ENCODE assay signal across 16 cellular contexts in genomic region chr14:58288106-58288792, GRCh38. TPM values are rescaled to one million over a fixed set of nuclear protein-coding genes. Genes with fewer than 3 reads are reported as not detected.
A peak's percentile ranks its signal among the peaks of the same experiment; 100 is the strongest.
DNase-seq lines count a peak whose midpoint lies in the region; ATAC-seq and TF ChIP-seq lines count a peak whose summit lies in the region.
"Had no signal": no experiment of that assay in that cellular context is flagged by ENCODE, and none has a peak within 500 bp of the region (broad histone marks: within the 10 kb centered on the region; RNA-seq: fewer than 3 reads in every experiment).

No MANE protein-coding gene starts in this region.

- H3K4me3 ChIP-seq in SK-N-SH (ENCODE audit: low read depth in 2 of 2, low read length in 1 of 2) (no peak overlapping the region), neural progenitor cell (no peak overlapping the region)
- H3K4me3 ChIP-seq: Peyer's patch, sigmoid colon, tibial artery had no signal

- H3K4me1 ChIP-seq in SK-N-SH (ENCODE audit: control insufficient read depth in 1 of 2, insufficient read depth in 2 of 2, low read depth in 1 of 2, low read length in 1 of 2) (peaks cover 3 to 9% of the 10 kb centered on the region in 2 experiments; a peak in 3 of 4 replicates), neural progenitor cell (no peaks in the 10 kb centered on the region)
- H3K4me1 ChIP-seq: Peyer's patch had no signal

- H3K9ac ChIP-seq in SK-N-SH (no peak overlapping the region), neural progenitor cell (no peak overlapping the region)

- intact Hi-C loops in activated CD4-positive, alpha-beta T cell treated with anti-CD3 and anti-CD28 coated beads, Interleukin-2, amount 10 ng/mL, durations not matched to agents 24 days and 14 days (cut with micrococcal nuclease) = no loop called here

- peaks cover 27% of the 10 kb centered on the region for H4K20me1 ChIP-seq in SK-N-SH (ENCODE audit: insufficient read depth)
- H4K20me1 ChIP-seq in neural progenitor cell (ENCODE audit: low read depth) = peaks cover 41% of the 10 kb centered on the region

- H3K9me3 Mint-ChIP-seq in activated CD4-positive, alpha-beta T cell treated with anti-CD3 and anti-CD28 coated beads, Interleukin-2, amount 10 ng/mL, durations not matched to agents 24 days and 14 days = no peaks in the 10 kb centered on the region
- no peaks in the 10 kb centered on the region for H3K9me3 Mint-ChIP-seq in neural progenitor cell

- CTCF ChIA-PET in SK-N-SH (lab: Yijun Ruan, JAX) = no interaction called here

- TF ChIP-seq RAD21 in SK-N-SH (IDR thresholded peaks at IDR 0.05; ENCODE audit: low read length) = no peak

- no peaks in the 10 kb centered on the region for H3K9me2 ChIP-seq in SK-N-SH

- no peak for ATAC-seq in HG03045 (IDR thresholded peaks at IDR 0.05; ENCODE audit: unreplicated experiment)

- H3K4me2 ChIP-seq in SK-N-SH = no peak overlapping the region
- H3K4me2 ChIP-seq in neural progenitor cell = no peak overlapping the region

- TF ChIP-seq CTCF in SK-N-SH (IDR thresholded peaks at IDR 0.05) = no peak
- TF ChIP-seq CTCF in neural progenitor cell (IDR thresholded peaks at IDR 0.05) = no peak

- TF ChIP-seq EP300 in SK-N-SH (IDR thresholded peaks at IDR 0.05; ENCODE audit: borderline replicate concordance in 1 of 2, low read depth in 1 of 2, low read length in 1 of 2) = peak in 1 of 2 experiments; percentile 14; a peak in 1 of 4 replicates

- H3K4me3 Mint-ChIP-seq in activated CD4-positive, alpha-beta T cell treated with anti-CD3 and anti-CD28 coated beads, Interleukin-2, amount 10 ng/mL, durations not matched to agents 24 days and 14 days = no peak overlapping the region
- H3K4me3 Mint-ChIP-seq in neural progenitor cell = no peak overlapping the region

- peaks cover 100% of the 10 kb centered on the region for H3K79me2 ChIP-seq in SK-N-SH (ENCODE audit: insufficient read depth)
- H3K79me2 ChIP-seq in neural progenitor cell (ENCODE audit: low read depth) = peaks cover 100% of the 10 kb centered on the region

- H3K27me3 ChIP-seq in SK-N-SH (ENCODE audit: insufficient read depth) (no peaks in the 10 kb centered on the region), neural progenitor cell (no peaks in the 10 kb centered on the region)
- H3K27me3 ChIP-seq: Peyer's patch, sigmoid colon, tibial artery had no signal

- H3K36me3 ChIP-seq in SK-N-SH (replicated peaks in 1 of 2; ENCODE audit: control insufficient read depth in 1 of 2, insufficient read depth in 2 of 2, low read length in 1 of 2) (peaks cover 72 to 92% of the 10 kb centered on the region in 2 experiments), neural progenitor cell (peaks cover 26% of the 10 kb centered on the region)

- WGBS in SK-N-SH (ENCODE audit: low lambda C conversion rate) = 47% methylated on average over 3 of the region's 3 CpGs

- H2AFZ ChIP-seq in SK-N-SH (ENCODE audit: low read depth) (no peak overlapping the region), neural progenitor cell (replicated peaks) (no peak overlapping the region)

- H3K27me3 Mint-ChIP-seq in activated CD4-positive, alpha-beta T cell treated with anti-CD3 and anti-CD28 coated beads, Interleukin-2, amount 10 ng/mL, durations not matched to agents 24 days and 14 days = no peaks in the 10 kb centered on the region
- H3K27me3 Mint-ChIP-seq in neural progenitor cell (ENCODE audit: insufficient read depth, low read depth) = no peaks in the 10 kb centered on the region
- H3K27me3 Mint-ChIP-seq: CD4-positive, alpha-beta memory T cell had no signal

- peaks cover 41% of the 10 kb centered on the region for H3K4me1 Mint-ChIP-seq in activated CD4-positive, alpha-beta T cell treated with anti-CD3 and anti-CD28 coated beads, Interleukin-2, amount 10 ng/mL, durations not matched to agents 24 days and 14 days
- H3K4me1 Mint-ChIP-seq in neural progenitor cell = no peaks in the 10 kb centered on the region

- H3K27ac Mint-ChIP-seq in activated CD4-positive, alpha-beta T cell treated with anti-CD3 and anti-CD28 coated beads, Interleukin-2, amount 10 ng/mL, durations not matched to agents 24 days and 14 days = peak overlapping the region; percentile 57
- no peak overlapping the region for H3K27ac Mint-ChIP-seq in neural progenitor cell

- DNase-seq in activated CD4-positive, alpha-beta T cell treated with anti-CD3 and anti-CD28 coated beads, Interleukin-2, amount 10 ng/mL, durations not matched to agents 24 days and 14 days = no peak
- DNase-seq in activated CD4-positive, alpha-beta T cell treated with anti-CD3 and anti-CD28 coated beads for 1 hour = no peak
- DNase-seq in SK-N-SH = no peak
- peak; percentile 60 for DNase-seq in dedifferentiated amniotic fluid mesenchymal stem cell (ENCODE audit: extremely low spot score)
- DNase-seq in neural progenitor cell (ENCODE audit: low spot score) = no peak
- no peak for DNase-seq in NCI-H2107 (lab: John Stamatoyannopoulos, UW)
- no peak for DNase-seq in activated CD4-positive, CD25-positive, alpha-beta regulatory T cell (lab: John Stamatoyannopoulos, UW)
- DNase-seq: CD4-positive, alpha-beta memory T cell; cerebellar nuclear complex; EL; NCI-H774; Peyer's patch; sigmoid colon; stimulated activated CD4-positive, alpha-beta T cell treated with anti-CD3 and anti-CD28 coated beads, Interleukin-4, amount 100 ng/mL, for 1 hour; tibial artery had no signal

- H3F3A ChIP-seq in SK-N-SH (replicated peaks; ENCODE audit: insufficient read depth) (peaks cover 9% of the 10 kb centered on the region), neural progenitor cell (ENCODE audit: low read depth) (no peaks in the 10 kb centered on the region)

- H3K27ac ChIP-seq in SK-N-SH (ENCODE audit: low read depth in 2 of 2, low read length in 1 of 2) (peak overlapping the region; percentile 34 to 83; a peak in 3 of 4 replicates), neural progenitor cell (peak overlapping the region; percentile 63)
- H3K27ac ChIP-seq: Peyer's patch, sigmoid colon, tibial artery had no signal

- H3K36me3 Mint-ChIP-seq in activated CD4-positive, alpha-beta T cell treated with anti-CD3 and anti-CD28 coated beads, Interleukin-2, amount 10 ng/mL, durations not matched to agents 24 days and 14 days (ENCODE audit: low read depth) = peaks cover 66% of the 10 kb centered on the region
- H3K36me3 Mint-ChIP-seq in neural progenitor cell = peaks cover 33% of the 10 kb centered on the region

- POLR2A ChIA-PET in SK-N-SH (lab: Yijun Ruan, JAX) = no interaction called here

- no peaks in the 10 kb centered on the region for H3K9me3 ChIP-seq in SK-N-SH
- H3K9me3 ChIP-seq in neural progenitor cell (ENCODE audit: low read depth) = no peaks in the 10 kb centered on the region
- H3K9me3 ChIP-seq: Peyer's patch, sigmoid colon, tibial artery had no signal

TF ChIP-seq in SK-N-SH, 30 proteins besides CTCF, POLR2A, EP300 and RAD21 (continues in another document):
- TF ChIP-seq TEAD4 (IDR thresholded peaks at IDR 0.05; ENCODE audit: borderline replicate concordance, insufficient read depth) = no peak
- no peak for TF ChIP-seq NRF1 (IDR thresholded peaks at IDR 0.05; ENCODE audit: low read depth, low read length)
- no peak for TF ChIP-seq JUND (IDR thresholded peaks at IDR 0.05)
- no peak for TF ChIP-seq USF2 (IDR thresholded peaks at IDR 0.05; ENCODE audit: borderline replicate concordance, low read depth, low read length)
- TF ChIP-seq EZH2phosphoT487 (IDR thresholded peaks at IDR 0.05; ENCODE audit: borderline replicate concordance, low read depth) = no peak
- TF ChIP-seq TCF12 (IDR thresholded peaks at IDR 0.05) = peak; percentile 55
- TF ChIP-seq YY1 (IDR thresholded peaks at IDR 0.05; ENCODE audit: low read depth) = no peak
- TF ChIP-seq IRF3 (IDR thresholded peaks at IDR 0.05; ENCODE audit: low read depth, low read length) = no peak
- TF ChIP-seq GATA2 (CRISPR knock-in tag; IDR thresholded peaks at IDR 0.05) = no peak
- TF ChIP-seq CHD2 (IDR thresholded peaks at IDR 0.05; ENCODE audit: low read length, partially characterized antibody) = no peak
- TF ChIP-seq PBX3 (IDR thresholded peaks at IDR 0.05) = peak; percentile 31; the same call in 1 of the 2 replicates

RNA-seq across cellular contexts. Expression of gene ARID4A, which starts 10.1 kb away (rescaled TPM):
- 18.7 and 20.3 TPM in 2 replicates for total RNA-seq in activated CD4-positive, alpha-beta T cell treated with anti-CD3 and anti-CD28 coated beads, Interleukin-2, amount 10 ng/mL, durations not matched to agents 24 days and 14 days
- polyA plus RNA-seq in SK-N-SH (2012; rRNA removed) = 4.6 and 5.6 TPM in 2 replicates
- polyA plus RNA-seq in SK-N-SH (2012; cell fraction: cytosol; rRNA removed) = 4.8 and 7.2 TPM in 2 replicates
- polyA plus RNA-seq in SK-N-SH (2012; cell fraction: nucleus; rRNA removed) = 12.3 and 13.9 TPM in 2 replicates
- total RNA-seq in neural progenitor cell (ENCODE audit: low replicate concordance) = 12.6 and 24.1 TPM in 2 replicates

RNA-seq across cellular contexts. Expression of gene PSMA3, which starts 43.6 kb away (rescaled TPM):
- 474 and 479 TPM in 2 replicates for total RNA-seq in activated CD4-positive, alpha-beta T cell treated with anti-CD3 and anti-CD28 coated beads, Interleukin-2, amount 10 ng/mL, durations not matched to agents 24 days and 14 days
- polyA plus RNA-seq in SK-N-SH (2012; rRNA removed) = 203 and 214 TPM in 2 replicates
- polyA plus RNA-seq in SK-N-SH (2012; cell fraction: cytosol; rRNA removed) = 226 and 277 TPM in 2 replicates
- 80.2 and 132 TPM in 2 replicates for polyA plus RNA-seq in SK-N-SH (2012; cell fraction: nucleus; rRNA removed)
- 192 and 268 TPM in 2 replicates for total RNA-seq in neural progenitor cell (ENCODE audit: low replicate concordance)
